In the genomic region with DNA sequence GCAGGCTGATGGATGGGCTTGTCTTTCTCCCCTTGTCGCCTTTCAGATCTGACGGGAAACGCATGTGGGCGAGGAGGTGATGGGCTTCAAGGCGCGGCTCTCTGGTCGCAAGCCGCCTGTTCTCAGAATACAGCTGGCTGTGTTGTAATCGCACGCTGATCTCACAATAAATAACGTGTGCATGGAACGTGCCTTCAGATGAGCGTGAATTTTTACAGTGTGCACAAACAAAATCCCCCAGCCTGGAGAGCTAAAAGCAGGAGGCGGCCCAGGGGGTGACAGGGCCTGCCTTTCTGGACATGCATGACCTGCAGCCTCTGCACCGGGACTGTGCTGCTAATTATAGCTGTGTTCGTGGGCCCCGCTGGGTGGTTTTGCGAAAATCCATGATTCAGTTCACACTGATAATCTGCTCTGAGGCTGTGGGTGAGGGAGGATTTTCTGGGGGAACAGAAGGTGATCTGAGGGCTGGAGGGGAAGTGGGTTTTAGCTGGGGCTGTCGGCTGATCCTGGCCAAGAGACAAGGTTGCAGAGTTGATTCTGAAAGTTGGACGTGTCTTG, we compare ENCODE assay signal across 15 cellular contexts.
DNase-seq lines count a peak whose midpoint lies in the region; ATAC-seq and TF ChIP-seq lines count a peak whose summit lies in the region.
"Had no signal": no experiment of that assay in that cellular context is flagged by ENCODE, and none has a peak within 500 bp of the region (broad histone marks: within the 10 kb centered on the region; RNA-seq: fewer than 3 reads in every experiment).

No MANE protein-coding gene starts in this region.

- no peak for ATAC-seq in SK-N-SH treated with all-trans-retinoic acid at 6 μM for 48 hours
- no peak for ATAC-seq in activated T-cell treated with anti-CD3 and anti-CD28 coated beads, Interleukin-2, amount 50 U/mL, for 4 hours
- ATAC-seq: activated naive CD4-positive, alpha-beta T cell treated with anti-CD3 and anti-CD28 coated beads, Interleukin-2, amount 50 U/mL, for 72 hours; T-cell had no signal

- no peak for TF ChIP-seq EP300 in SK-N-SH (IDR thresholded peaks at IDR 0.05; ENCODE audit: borderline replicate concordance in 1 of 2, low read depth in 1 of 2, low read length in 1 of 2)

- H3K4me2 ChIP-seq in SK-N-SH (no peak overlapping the region), neural progenitor cell (no peak overlapping the region)

- H3K27ac ChIP-seq in SK-N-SH (ENCODE audit: low read depth in 2 of 2, low read length in 1 of 2): peak overlapping the region in 1 of 2 experiments; percentile 99; a peak in 2 of 4 replicates
- H3K27ac ChIP-seq in neural progenitor cell: no peak overlapping the region
- peak overlapping the region; percentile 24 for H3K27ac ChIP-seq in urinary bladder (ENCODE audit: low read depth)

- H3K27ac Mint-ChIP-seq in neural progenitor cell: peak overlapping the region; percentile 39
- no peak overlapping the region for H3K27ac Mint-ChIP-seq in activated naive CD4-positive, alpha-beta T cell treated with anti-CD3 and anti-CD28 coated beads, Interleukin-2, amount 10 ng/mL, durations not matched to agents 7 days and 5 days
- H3K27ac Mint-ChIP-seq: activated naive CD4-positive, alpha-beta T cell treated with anti-CD3 and anti-CD28 coated beads, Interleukin-2, amount 50 U/mL, for 72 hours; T-cell had no signal

- H3K9ac ChIP-seq in SK-N-SH (no peak overlapping the region), neural progenitor cell (no peak overlapping the region)

- no peak for TF ChIP-seq RAD21 in SK-N-SH (IDR thresholded peaks at IDR 0.05; ENCODE audit: low read length)

- CTCF ChIA-PET in SK-N-SH (lab: Yijun Ruan, JAX): interaction anchor here (0.8 to 4.3 kb wide), 11 partner anchors 10 to 242 kb away, joined by 3 to 48 read pairs (median 5); no protein-coding TSS in a partner anchor
- CTCF ChIA-PET in activated naive CD4-positive, alpha-beta T cell treated with anti-CD3 and anti-CD28 coated beads, Interleukin-2, amount 10 ng/mL, durations not matched to agents 7 days and 5 days (lab: Charles Lee): interaction anchor here (1.3 to 1.7 kb wide), 2 partner anchors 241 to 242 kb away, joined by 5 read pairs; no protein-coding TSS in a partner anchor

- TF ChIP-seq CTCF in SK-N-SH (IDR thresholded peaks at IDR 0.05) (no peak), choroid plexus epithelial cell (conservative IDR thresholded peaks at IDR 0.05; ENCODE audit: low read depth, low read length) (no peak), neural progenitor cell (IDR thresholded peaks at IDR 0.05) (no peak)

- H3K9me3 Mint-ChIP-seq in neural progenitor cell: peaks cover 10% of the 10 kb centered on the region
- H3K9me3 Mint-ChIP-seq in activated T-cell treated with anti-CD3 and anti-CD28 coated beads, Interleukin-2, amount 50 U/mL, for 4 hours: peaks cover 5% of the 10 kb centered on the region
- H3K9me3 Mint-ChIP-seq in activated naive CD4-positive, alpha-beta T cell treated with anti-CD3 and anti-CD28 coated beads, Interleukin-2, amount 10 ng/mL, durations not matched to agents 7 days and 5 days: peaks cover 6% of the 10 kb centered on the region

- no peaks in the 10 kb centered on the region for H3K9me2 ChIP-seq in SK-N-SH

- H3K9me3 ChIP-seq in SK-N-SH (no peaks in the 10 kb centered on the region), neural progenitor cell (ENCODE audit: low read depth) (no peaks in the 10 kb centered on the region)
- H3K9me3 ChIP-seq: Caco-2, Peyer's patch had no signal

- H3K4me3 ChIP-seq in SK-N-SH (ENCODE audit: low read depth in 2 of 2, low read length in 1 of 2) (no peak overlapping the region; a peak in 1 of 4 replicates), choroid plexus epithelial cell (ENCODE audit: low read depth, low read length) (no peak overlapping the region), neural progenitor cell (no peak overlapping the region), urinary bladder (ENCODE audit: low read depth, low read length) (no peak overlapping the region)

- peak overlapping the region; percentile 10 for H3K4me3 Mint-ChIP-seq in neural progenitor cell
- H3K4me3 Mint-ChIP-seq in activated T-cell treated with anti-CD3 and anti-CD28 coated beads, Interleukin-2, amount 50 U/mL, for 4 hours: no peak overlapping the region
- H3K4me3 Mint-ChIP-seq in activated naive CD4-positive, alpha-beta T cell treated with anti-CD3 and anti-CD28 coated beads, Interleukin-2, amount 10 ng/mL, durations not matched to agents 7 days and 5 days: no peak overlapping the region
- H3K4me3 Mint-ChIP-seq: T-cell had no signal

- H3K27me3 Mint-ChIP-seq in neural progenitor cell (ENCODE audit: insufficient read depth, low read depth): peaks cover 15% of the 10 kb centered on the region
- peaks cover under 1% of the 10 kb centered on the region for H3K27me3 Mint-ChIP-seq in activated T-cell treated with anti-CD3 and anti-CD28 coated beads, Interleukin-2, amount 50 U/mL, for 4 hours (ENCODE audit: low read depth)
- peaks cover 19% of the 10 kb centered on the region for H3K27me3 Mint-ChIP-seq in activated naive CD4-positive, alpha-beta T cell treated with anti-CD3 and anti-CD28 coated beads, Interleukin-2, amount 10 ng/mL, durations not matched to agents 7 days and 5 days
- H3K27me3 Mint-ChIP-seq: T-cell had no signal

- H4K20me1 ChIP-seq in SK-N-SH (ENCODE audit: insufficient read depth) (no peaks in the 10 kb centered on the region), neural progenitor cell (ENCODE audit: low read depth) (no peaks in the 10 kb centered on the region)

- H3K27me3 ChIP-seq in SK-N-SH (ENCODE audit: insufficient read depth) (no peaks in the 10 kb centered on the region), neural progenitor cell (no peaks in the 10 kb centered on the region)
- H3K27me3 ChIP-seq: Peyer's patch had no signal

- no peak for DNase-seq in SK-N-SH
- DNase-seq in choroid plexus epithelial cell (ENCODE audit: low read depth): peak; percentile 58
- no peak for DNase-seq in neural progenitor cell (ENCODE audit: low spot score)
- no peak for DNase-seq in putamen (ENCODE audit: low spot score)
- DNase-seq in activated T-cell treated with anti-CD3 and anti-CD28 coated beads, Interleukin-2, amount 50 U/mL, for 4 hours: no peak
- no peak for DNase-seq in activated naive CD4-positive, alpha-beta T cell treated with anti-CD3 and anti-CD28 coated beads, Interleukin-2, amount 10 ng/mL, durations not matched to agents 7 days and 5 days
- DNase-seq: Caco-2; kidney; NCI-H446 treated with DMSO at 0.1 percent for 48 hours; stimulated activated CD4-positive, alpha-beta T cell treated with anti-CD3 and anti-CD28 coated beads, Interleukin-4, amount 100 ng/mL, for 4 hours; T-cell had no signal

- H3K4me1 ChIP-seq in SK-N-SH (ENCODE audit: control insufficient read depth in 1 of 2, insufficient read depth in 2 of 2, low read depth in 1 of 2, low read length in 1 of 2) (peaks cover 0 to 30% of the 10 kb centered on the region in 2 experiments; a peak in 2 of 4 replicates), neural progenitor cell (peaks cover 7% of the 10 kb centered on the region), urinary bladder (ENCODE audit: insufficient read depth) (no peaks in the 10 kb centered on the region)
- H3K4me1 ChIP-seq: Caco-2 had no signal

- H2AFZ ChIP-seq in SK-N-SH (ENCODE audit: low read depth) (no peak overlapping the region), neural progenitor cell (replicated peaks) (no peak overlapping the region)

- peaks cover 31% of the 10 kb centered on the region for H3K4me1 Mint-ChIP-seq in neural progenitor cell
- H3K4me1 Mint-ChIP-seq in activated T-cell treated with anti-CD3 and anti-CD28 coated beads, Interleukin-2, amount 50 U/mL, for 4 hours (ENCODE audit: low read depth): no peaks in the 10 kb centered on the region
- H3K4me1 Mint-ChIP-seq in activated naive CD4-positive, alpha-beta T cell treated with anti-CD3 and anti-CD28 coated beads, Interleukin-2, amount 10 ng/mL, durations not matched to agents 7 days and 5 days: peaks cover 2% of the 10 kb centered on the region

- H3K36me3 ChIP-seq in SK-N-SH (replicated peaks in 1 of 2; ENCODE audit: control insufficient read depth in 1 of 2, insufficient read depth in 2 of 2, low read length in 1 of 2) (no peaks in the 10 kb centered on the region), neural progenitor cell (no peaks in the 10 kb centered on the region), urinary bladder (ENCODE audit: insufficient read depth) (no peaks in the 10 kb centered on the region)
- H3K36me3 ChIP-seq: Peyer's patch had no signal

- no peaks in the 10 kb centered on the region for H3F3A ChIP-seq in SK-N-SH (replicated peaks; ENCODE audit: insufficient read depth)
- H3F3A ChIP-seq in neural progenitor cell (ENCODE audit: low read depth): peaks cover 4% of the 10 kb centered on the region

- 98% methylated on average over 20 of the region's 20 CpGs for WGBS in SK-N-SH (ENCODE audit: low lambda C conversion rate)
- 72% methylated on average over 20 of the region's 20 CpGs for WGBS in urinary bladder

- no peaks in the 10 kb centered on the region for H3K79me2 ChIP-seq in SK-N-SH (ENCODE audit: insufficient read depth)
- H3K79me2 ChIP-seq in neural progenitor cell (ENCODE audit: low read depth): no peaks in the 10 kb centered on the region

- H3K36me3 Mint-ChIP-seq in neural progenitor cell: peaks cover 4% of the 10 kb centered on the region
- no peaks in the 10 kb centered on the region for H3K36me3 Mint-ChIP-seq in activated T-cell treated with anti-CD3 and anti-CD28 coated beads, Interleukin-2, amount 50 U/mL, for 4 hours (ENCODE audit: insufficient read depth)
- peaks cover 1% of the 10 kb centered on the region for H3K36me3 Mint-ChIP-seq in activated naive CD4-positive, alpha-beta T cell treated with anti-CD3 and anti-CD28 coated beads, Interleukin-2, amount 10 ng/mL, durations not matched to agents 7 days and 5 days
- H3K36me3 Mint-ChIP-seq: activated naive CD4-positive, alpha-beta T cell treated with anti-CD3 and anti-CD28 coated beads, Interleukin-2, amount 50 U/mL, for 72 hours; T-cell had no signal

- POLR2A ChIA-PET in SK-N-SH (lab: Yijun Ruan, JAX): interaction anchor here (0.8 to 2.2 kb wide), 3 partner anchors 51 to 87 kb away, joined by 4 to 8 read pairs (median 5); no protein-coding TSS in a partner anchor

TF ChIP-seq in SK-N-SH, 30 proteins besides CTCF, POLR2A, EP300 and RAD21:
- peak; percentile 44; the same call in 1 of the 2 replicates for TF ChIP-seq GATA2 (CRISPR knock-in tag; IDR thresholded peaks at IDR 0.05)
- TF ChIP-seq RXRA (IDR thresholded peaks at IDR 0.05; ENCODE audit: borderline replicate concordance, low read depth): no peak

TF ChIP-seq in SK-N-SH treated with all-trans-retinoic acid at 6 μM for 48 hours, 23 proteins besides CTCF, POLR2A, EP300 and RAD21 (continues in another document):
- TF ChIP-seq BACH2 (CRISPR knock-in tag; IDR thresholded peaks at IDR 0.05; ENCODE audit: borderline replicate concordance) (no peak), GLIS3 (CRISPR knock-in tag; IDR thresholded peaks at IDR 0.05) (no peak)
